Comparison of ENCODE assay signal across 25 cellular contexts in the genomic region with DNA sequence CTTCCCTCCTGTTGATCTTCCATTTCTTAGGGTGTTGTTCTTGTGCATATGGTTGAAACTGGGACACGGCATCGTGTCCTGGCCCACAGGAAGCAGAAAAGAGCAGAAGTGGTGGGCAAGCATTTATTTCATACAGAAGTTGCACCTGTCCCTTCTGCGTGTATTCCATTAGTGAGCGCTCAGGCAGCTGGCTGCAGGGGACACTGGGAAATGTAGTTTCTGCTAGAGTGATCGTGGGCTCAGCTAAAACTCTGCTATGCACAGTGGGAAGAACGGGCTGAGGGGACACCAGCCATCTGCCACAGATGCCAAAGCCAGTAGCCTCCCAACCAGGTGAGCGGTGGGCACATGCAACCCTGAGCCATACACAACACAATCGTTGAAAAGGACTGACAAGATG.
"Had no signal": no experiment of that assay in that cellular context is flagged by ENCODE, and none has a peak within 500 bp of the region (broad histone marks: within the 10 kb centered on the region; RNA-seq: fewer than 3 reads in every experiment).

No MANE protein-coding gene starts in this region.

- H3K27ac ChIP-seq: HL-60, RWPE1 had no signal

- DNase-seq: Karpas-422; KG1; MG63; NCI-H1092; NCI-H1105 treated with DMSO at 0.1 percent for 48 hours; NCI-H1417 treated with DMSO at 0.1 percent for 48 hours; NCI-H146; NCI-H1694 treated with DMSO at 0.1 percent for 48 hours; NCI-H1930; NCI-H2081; NCI-H2171; NCI-H226; NCI-H446; NCI-H510A; NCI-H524 treated with DMSO at 0.1 percent for 48 hours; NCI-H69; NK-92 treated with Interleukin-12 subunit alpha and Interleukin-12 subunit beta, amount 100 ng/mL, for 24 hours; PC-3; SHP77; T-helper 1 cell had no signal

- H3K9me3 ChIP-seq: MG63 had no signal

- H3K4me3 ChIP-seq: MG63 had no signal

- ATAC-seq: Panc1, PC-3, SK-N-SH treated with all-trans-retinoic acid at 6 μM for 48 hours had no signal

- FAIRE-seq: HTR-8/SVneo had no signal

- H3K27me3 ChIP-seq: MG63 had no signal

- H3K36me3 ChIP-seq: MG63 had no signal
